ENCODE assay signal across 1 cellular context in genomic region chr7:774161-775109, GRCh38.
TF ChIP-seq lines count a peak whose summit lies in the region.

No MANE protein-coding gene starts in this region.

TF ChIP-seq in WTC11, 78 proteins besides CTCF, POLR2A, EP300 and RAD21 (continued from another document):
- TF ChIP-seq ATF2 (CRISPR knock-in tag; IDR thresholded peaks at IDR 0.05; ENCODE audit: borderline replicate concordance, low read depth) (no peak), SOX15 (CRISPR knock-in tag; IDR thresholded peaks at IDR 0.05) (no peak), ZNF532 (CRISPR knock-in tag; IDR thresholded peaks at IDR 0.05; ENCODE audit: borderline replicate concordance) (no peak)
TF ChIP-seq in WTC11: peak in this region for 6.
